Comparison of ENCODE assay signal across 9 cellular contexts in the genomic region with DNA sequence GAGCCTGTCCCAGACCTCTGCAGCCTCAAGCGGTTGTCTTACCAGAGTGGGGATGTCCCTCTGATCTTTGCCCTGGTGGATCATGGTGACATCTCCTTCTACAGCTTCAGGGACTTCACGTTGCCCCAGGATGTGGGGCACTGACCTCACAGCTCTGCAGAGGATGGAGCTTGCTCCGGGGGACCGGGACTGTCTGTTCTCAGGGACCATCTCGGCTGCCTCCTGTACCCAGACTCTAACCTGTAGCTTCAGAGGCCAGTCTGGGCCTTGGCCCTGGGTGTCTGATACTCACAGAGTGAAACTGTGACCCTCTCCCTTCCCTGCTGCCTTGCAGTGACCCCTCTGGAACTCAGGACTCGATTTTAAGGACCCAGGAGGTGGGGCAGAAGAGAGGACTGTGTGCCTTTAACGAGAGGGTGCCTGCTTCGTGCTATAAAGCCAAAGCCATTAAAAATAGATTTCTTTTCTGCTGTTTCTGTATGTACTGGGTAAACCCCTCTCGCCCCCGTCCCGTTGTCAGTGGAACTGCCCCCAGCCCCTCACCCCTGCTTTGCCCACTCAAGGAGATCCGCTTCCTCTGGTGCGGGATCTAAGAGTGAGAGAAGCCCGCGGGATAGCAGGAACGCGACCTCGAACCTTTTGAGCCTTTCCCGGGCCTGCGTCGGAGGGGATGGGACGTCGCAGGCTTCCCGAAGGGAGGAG. TPM values are rescaled to one million over a fixed set of nuclear protein-coding genes. Genes with fewer than 3 reads are reported as not detected.
A peak's percentile ranks its signal among the peaks of the same experiment; 100 is the strongest.
DNase-seq lines count a peak whose midpoint lies in the region; ATAC-seq and TF ChIP-seq lines count a peak whose summit lies in the region.
"Had no signal": no experiment of that assay in that cellular context is flagged by ENCODE, and none has a peak within 500 bp of the region (broad histone marks: within the 10 kb centered on the region; RNA-seq: fewer than 3 reads in every experiment).

No MANE protein-coding gene starts in this region.

- H3K4me1 ChIP-seq in HAP-1 (0 out of 2 replicates have a peak, but pooled peaks cover 5% of the 10 kb centered on the region), hepatocyte (ENCODE audit: insufficient read depth) (peaks cover 6% of the 10 kb centered on the region), sigmoid colon (peaks cover 0 to 22% (median 18%) of the 10 kb centered on the region in 4 donors)

- TF ChIP-seq EP300 in sigmoid colon (IDR thresholded peaks at IDR 0.05) = no peak

- peak overlapping the region; percentile 81 for H2AFZ ChIP-seq in hepatocyte

- CTCF ChIA-PET in activated CD8-positive, alpha-beta T cell treated with anti-CD3 and anti-CD28 coated beads for 36 hours (lab: Charles Lee) = interaction anchor here (0.9 to 5.7 kb wide), 4 partner anchors 8 to 567 kb away, joined by 3 to 25 read pairs (median 12); partner anchors contain the start of gene TSEN54

- H3K9me3 ChIP-seq in HAP-1 (no peaks in the 10 kb centered on the region), hepatocyte (ENCODE audit: low read depth) (no peaks in the 10 kb centered on the region), sigmoid colon (no peaks in the 10 kb centered on the region)

- TF ChIP-seq CTCF in activated CD8-positive, alpha-beta T cell treated with anti-CD3 and anti-CD28 coated beads for 36 hours (IDR thresholded peaks at IDR 0.05) = no peak
- TF ChIP-seq CTCF in hepatocyte (IDR thresholded peaks at IDR 0.05; ENCODE audit: poor library complexity) (no peak), sigmoid colon (IDR thresholded peaks at IDR 0.05) (no peak)

- H3K36me3 Mint-ChIP-seq in activated CD8-positive, alpha-beta T cell treated with anti-CD3 and anti-CD28 coated beads for 36 hours (ENCODE audit: low read depth) = peaks cover 17% of the 10 kb centered on the region

- H3K4me1 Mint-ChIP-seq in activated CD8-positive, alpha-beta T cell treated with anti-CD3 and anti-CD28 coated beads for 36 hours (ENCODE audit: low read depth) = peaks cover 13% of the 10 kb centered on the region

- H3K27ac Mint-ChIP-seq in activated CD8-positive, alpha-beta T cell treated with anti-CD3 and anti-CD28 coated beads for 36 hours = no peak overlapping the region
- H3K27ac Mint-ChIP-seq: stimulated activated naive CD8-positive, alpha-beta T cell treated with anti-CD3 and anti-CD28 coated beads, Interleukin-15, Interleukin-2, amounts not matched to agents 100 ng/mL and 50 ng/mL, for 24 hours had no signal

- H3K4me3 Mint-ChIP-seq in activated CD8-positive, alpha-beta T cell treated with anti-CD3 and anti-CD28 coated beads for 36 hours = peak overlapping the region; percentile 45

- H3K27ac ChIP-seq in hepatocyte (peak overlapping the region; percentile 97), sigmoid colon (peak overlapping the region; percentile 52 to 70 (median 64))

- H3K36me3 ChIP-seq in HAP-1 (replicated peaks) (peaks cover 28% of the 10 kb centered on the region), hepatocyte (replicated peaks; ENCODE audit: insufficient read depth, low read depth) (no peaks in the 10 kb centered on the region), sigmoid colon (peaks cover 0 to 14% (median 0%) of the 10 kb centered on the region in 4 donors)

- no peaks in the 10 kb centered on the region for H3K9me3 Mint-ChIP-seq in activated CD8-positive, alpha-beta T cell treated with anti-CD3 and anti-CD28 coated beads for 36 hours
- H3K9me3 Mint-ChIP-seq: stimulated activated naive CD8-positive, alpha-beta T cell treated with anti-CD3 and anti-CD28 coated beads, Interleukin-15, Interleukin-2, amounts not matched to agents 100 ng/mL and 50 ng/mL, for 24 hours had no signal

- peaks cover 6% of the 10 kb centered on the region for H4K20me1 ChIP-seq in hepatocyte (ENCODE audit: insufficient read depth, poor library complexity, severe bottlenecking)

- in situ Hi-C loops in HAP-1 (cut with MboI; ENCODE audit: low sequenced_read_pairs) = no loop called here

- no peaks in the 10 kb centered on the region for H3K9me2 ChIP-seq in hepatocyte (replicated peaks; ENCODE audit: insufficient read depth)

- POLR2A ChIA-PET in activated CD8-positive, alpha-beta T cell treated with anti-CD3 and anti-CD28 coated beads for 36 hours (lab: Charles Lee) = interaction anchor here (0.5 to 1.3 kb wide), 4 partner anchors 8 to 61 kb away, joined by 3 to 9 read pairs (median 4); partner anchors contain the start of gene TSEN54

- peaks cover 2% of the 10 kb centered on the region for H3K27me3 Mint-ChIP-seq in activated CD8-positive, alpha-beta T cell treated with anti-CD3 and anti-CD28 coated beads for 36 hours

- no peaks in the 10 kb centered on the region for H3K27me3 ChIP-seq in HAP-1 (ENCODE audit: low read depth)
- no peaks in the 10 kb centered on the region for H3K27me3 ChIP-seq in hepatocyte
- peaks cover 0 to 10% (median 0%) of the 10 kb centered on the region in 3 donors for H3K27me3 ChIP-seq in sigmoid colon

- no peak for DNase-seq in HAP-1 (ENCODE audit: low spot score in 2 of 2)
- peak; percentile 16 for DNase-seq in activated CD8-positive, alpha-beta T cell treated with anti-CD3 and anti-CD28 coated beads for 36 hours
- no peak for DNase-seq in hepatocyte (ENCODE audit: low spot score)
- no peak for DNase-seq in sigmoid colon
- DNase-seq in cortex of kidney (lab: John Stamatoyannopoulos, UW) = no peak
- DNase-seq in GF-D8 (lab: John Stamatoyannopoulos, UW) = no peak
- no peak for DNase-seq in COR-L47 (lab: John Stamatoyannopoulos, UW)
- DNase-seq in hypothalamus (lab: John Stamatoyannopoulos, UW) = no peak

- no peak for ATAC-seq in activated CD8-positive, alpha-beta T cell treated with anti-CD3 and anti-CD28 coated beads for 36 hours

- intact Hi-C loops in activated CD8-positive, alpha-beta T cell treated with anti-CD3 and anti-CD28 coated beads for 36 hours (cut with micrococcal nuclease) = loop anchor here (10.0 kb wide), 1 partner anchor 60 kb away; the partner anchor contains the start of gene MYO15B
- intact Hi-C loops in sigmoid colon (cut with DNase I) = loop anchor here (2.0 kb wide), 1 partner anchor 64 kb away; no protein-coding TSS in a partner anchor

- peak overlapping the region; percentile 94 for H3K4me2 ChIP-seq in hepatocyte

- TF ChIP-seq POLR2A in sigmoid colon (IDR thresholded peaks at IDR 0.05) = no peak

- H3K4me3 ChIP-seq in HAP-1 (peak overlapping the region; percentile 64), hepatocyte (peak overlapping the region; percentile 80), sigmoid colon (peak overlapping the region; percentile 37 to 71 (median 60))

- WGBS in hepatocyte (ENCODE audit: low lambda C conversion rate, missing lambda C conversion rate) = 29% methylated on average over 23 of the region's 24 CpGs
- WGBS in sigmoid colon, 2 donors = 17 to 29% methylated on average over 24 of the region's 24 CpGs

- H3K79me2 ChIP-seq in hepatocyte = peaks cover 35% of the 10 kb centered on the region

RNA-seq across cellular contexts. Expression of gene LLGL2, which starts 1.1 kb away (rescaled TPM):
- total RNA-seq in activated CD8-positive, alpha-beta T cell treated with anti-CD3 and anti-CD28 coated beads for 36 hours = 1 to 10 TPM; 7.2 to 7.4 TPM
- total RNA-seq in hepatocyte = 60.9 and 81.8 TPM in 2 replicates
- 154 and 194 TPM in 2 replicates for polyA plus RNA-seq in hepatocyte
- total RNA-seq in sigmoid colon = 1 to 10 TPM; 1.4 to 5.0 (median 3.4) TPM
- 100 to 1,000 TPM; 197 to 299 (median 294) TPM for polyA plus RNA-seq in sigmoid colon

RNA-seq across cellular contexts. Expression of gene TSEN54, which starts 8.1 kb away (rescaled TPM):
- total RNA-seq in activated CD8-positive, alpha-beta T cell treated with anti-CD3 and anti-CD28 coated beads for 36 hours = 10 to 100 TPM; 38.8 to 45.4 TPM
- total RNA-seq in hepatocyte (30.4 and 42.5 TPM in 2 replicates), sigmoid colon (10 to 100 TPM; 11.1 to 25.3 (median 21.3) TPM)
- polyA plus RNA-seq in hepatocyte (46.3 and 52.3 TPM in 2 replicates), sigmoid colon (10 to 100 TPM; 32.4 to 43.7 (median 35.6) TPM)

RNA-seq across cellular contexts. Expression of gene CASKIN2, which starts 9.1 kb away (rescaled TPM):
- total RNA-seq in activated CD8-positive, alpha-beta T cell treated with anti-CD3 and anti-CD28 coated beads for 36 hours = 1 to 10 TPM; 2.2 to 2.5 TPM
- total RNA-seq in hepatocyte (5.3 and 9.8 TPM in 2 replicates), sigmoid colon (10 to 100 TPM in 3 of 4 donors, 1 to 10 TPM in 1; 10.0 to 14.7 (median 10.2) TPM)
- polyA plus RNA-seq in hepatocyte (14.5 and 16.2 TPM in 2 replicates), sigmoid colon (10 to 100 TPM in 1 of 3 donors, 1 to 10 TPM in 2; 4.8 to 12.9 (median 7.4) TPM)
